Comparison of ENCODE assay signal across 10 cellular contexts in the genomic region with DNA sequence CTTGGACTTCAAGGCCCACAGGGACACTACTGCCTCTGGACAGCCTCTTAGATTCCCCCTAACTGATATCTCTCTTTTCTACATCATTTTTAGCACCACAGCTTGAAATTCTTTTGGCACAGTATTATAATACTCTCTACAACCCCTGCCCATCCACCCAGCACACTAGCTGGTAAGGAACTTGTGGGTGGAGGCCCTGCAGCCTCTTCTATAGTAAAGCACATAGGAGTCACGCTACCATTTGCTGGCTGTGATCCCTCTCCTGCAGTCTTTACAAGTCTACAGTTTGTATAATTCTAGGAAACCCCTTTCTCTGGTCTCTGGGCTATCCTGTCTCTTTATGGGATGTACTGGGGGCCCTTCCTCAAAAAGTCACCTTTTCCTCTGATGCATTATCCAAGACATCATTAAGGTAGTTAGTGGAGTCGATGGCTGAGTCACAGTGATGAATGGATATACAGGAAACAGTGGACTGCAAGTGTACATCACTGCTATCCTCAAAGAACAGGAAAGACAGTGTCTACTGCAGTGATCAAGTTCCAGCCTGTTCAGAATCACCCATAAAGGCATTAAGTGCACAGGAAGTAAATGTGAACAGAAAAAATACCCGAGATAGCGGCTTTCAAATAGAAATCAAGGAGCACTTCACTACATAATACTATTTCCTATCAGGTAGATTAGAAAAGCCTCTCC. TPM values are rescaled to one million over a fixed set of nuclear protein-coding genes. Genes with fewer than 3 reads are reported as not detected.
DNase-seq lines count a peak whose midpoint lies in the region; ATAC-seq, FAIRE-seq and TF ChIP-seq lines count a peak whose summit lies in the region.
"Had no signal": no experiment of that assay in that cellular context is flagged by ENCODE, and none has a peak within 500 bp of the region (broad histone marks: within the 10 kb centered on the region; RNA-seq: fewer than 3 reads in every experiment).

No MANE protein-coding gene starts in this region.

- H3K27me3 ChIP-seq in spleen (replicated peaks in 1 of 7): no peaks in the 10 kb centered on the region

- 51 to 71% (median 65%) methylated on average over 4 of the region's 4 CpGs for WGBS in spleen, 5 donors

- no peaks in the 10 kb centered on the region for H3K9me3 ChIP-seq in spleen

- TF ChIP-seq CTCF in epithelial cell of esophagus (IDR thresholded peaks at IDR 0.05; ENCODE audit: insufficient read depth, low read depth, low read length, missing control alignments): no peak
- no peak for TF ChIP-seq CTCF in spleen (IDR thresholded peaks at IDR 0.05 in 8 of 11, conservative IDR thresholded peaks at IDR 0.05 in 3 of 11)

- peak; percentile 9 for FAIRE-seq in GM12892 (lab: Jason Lieb, UNC)
- FAIRE-seq: endometrium had no signal

- DNase-seq in GM12892 (ENCODE audit: insufficient read length): no peak
- peak; percentile 96 for DNase-seq in epithelial cell of esophagus (ENCODE audit: low read depth)
- DNase-seq in spleen: no peak
- DNase-seq in SHP77 treated with DMSO at 0.1 percent for 48 hours (lab: John Stamatoyannopoulos, UW): no peak
- no peak for DNase-seq in retina
- DNase-seq: Right ventricle myocardium superior had no signal

- peaks cover 0 to 98% (median 38%) of the 10 kb centered on the region in 6 donors for H3K36me3 ChIP-seq in spleen

- intact Hi-C loops in spleen (cut with DNase I; ENCODE audit: low total_unique reads): loop anchor here (10.0 kb wide), 1 partner anchor 52 kb away; a partner anchor contains a TSS

- ATAC-seq in SK-N-SH treated with all-trans-retinoic acid at 6 μM for 48 hours (peak; percentile 52), GM18858 (IDR thresholded peaks at IDR 0.05; ENCODE audit: unreplicated experiment) (no peak), HG03025 (IDR thresholded peaks at IDR 0.05; ENCODE audit: low FRiP score, unreplicated experiment) (no peak)

- no peak for TF ChIP-seq POLR2A in GM12892 (IDR thresholded peaks at IDR 0.05; ENCODE audit: low read depth, low read length)
- no peak for TF ChIP-seq POLR2A in spleen (IDR thresholded peaks at IDR 0.05)

- H3K4me3 ChIP-seq in epithelial cell of esophagus (ENCODE audit: low read length) (no peak overlapping the region), spleen (no peak overlapping the region)

- H3K27ac ChIP-seq in spleen: peak overlapping the region in 6 of 8 donors; percentile 32 to 97 (median 66)

- peaks cover 19 to 99% (median 61%) of the 10 kb centered on the region in 6 donors for H3K4me1 ChIP-seq in spleen

TF ChIP-seq in SK-N-SH treated with all-trans-retinoic acid at 6 μM for 48 hours, 23 proteins besides CTCF, POLR2A, EP300 and RAD21 (continues in another document):
- TF ChIP-seq, protein P1, sequence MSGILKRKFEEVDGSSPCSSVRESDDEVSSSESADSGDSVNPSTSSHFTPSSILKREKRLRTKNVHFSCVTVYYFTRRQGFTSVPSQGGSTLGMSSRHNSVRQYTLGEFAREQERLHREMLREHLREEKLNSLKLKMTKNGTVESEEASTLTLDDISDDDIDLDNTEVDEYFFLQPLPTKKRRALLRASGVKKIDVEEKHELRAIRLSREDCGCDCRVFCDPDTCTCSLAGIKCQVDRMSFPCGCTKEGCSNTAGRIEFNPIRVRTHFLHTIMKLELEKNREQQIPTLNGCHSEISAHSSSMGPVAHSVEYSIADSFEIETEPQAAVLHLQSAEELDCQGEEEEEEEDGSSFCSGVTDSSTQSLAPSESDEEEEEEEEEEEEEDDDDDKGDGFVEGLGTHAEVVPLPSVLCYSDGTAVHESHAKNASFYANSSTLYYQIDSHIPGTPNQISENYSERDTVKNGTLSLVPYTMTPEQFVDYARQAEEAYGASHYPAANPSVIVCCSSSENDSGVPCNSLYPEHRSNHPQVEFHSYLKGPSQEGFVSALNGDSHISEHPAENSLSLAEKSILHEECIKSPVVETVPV (CRISPR knock-in tag; IDR thresholded peaks at IDR 0.05): no peak
- TF ChIP-seq, protein P2, sequence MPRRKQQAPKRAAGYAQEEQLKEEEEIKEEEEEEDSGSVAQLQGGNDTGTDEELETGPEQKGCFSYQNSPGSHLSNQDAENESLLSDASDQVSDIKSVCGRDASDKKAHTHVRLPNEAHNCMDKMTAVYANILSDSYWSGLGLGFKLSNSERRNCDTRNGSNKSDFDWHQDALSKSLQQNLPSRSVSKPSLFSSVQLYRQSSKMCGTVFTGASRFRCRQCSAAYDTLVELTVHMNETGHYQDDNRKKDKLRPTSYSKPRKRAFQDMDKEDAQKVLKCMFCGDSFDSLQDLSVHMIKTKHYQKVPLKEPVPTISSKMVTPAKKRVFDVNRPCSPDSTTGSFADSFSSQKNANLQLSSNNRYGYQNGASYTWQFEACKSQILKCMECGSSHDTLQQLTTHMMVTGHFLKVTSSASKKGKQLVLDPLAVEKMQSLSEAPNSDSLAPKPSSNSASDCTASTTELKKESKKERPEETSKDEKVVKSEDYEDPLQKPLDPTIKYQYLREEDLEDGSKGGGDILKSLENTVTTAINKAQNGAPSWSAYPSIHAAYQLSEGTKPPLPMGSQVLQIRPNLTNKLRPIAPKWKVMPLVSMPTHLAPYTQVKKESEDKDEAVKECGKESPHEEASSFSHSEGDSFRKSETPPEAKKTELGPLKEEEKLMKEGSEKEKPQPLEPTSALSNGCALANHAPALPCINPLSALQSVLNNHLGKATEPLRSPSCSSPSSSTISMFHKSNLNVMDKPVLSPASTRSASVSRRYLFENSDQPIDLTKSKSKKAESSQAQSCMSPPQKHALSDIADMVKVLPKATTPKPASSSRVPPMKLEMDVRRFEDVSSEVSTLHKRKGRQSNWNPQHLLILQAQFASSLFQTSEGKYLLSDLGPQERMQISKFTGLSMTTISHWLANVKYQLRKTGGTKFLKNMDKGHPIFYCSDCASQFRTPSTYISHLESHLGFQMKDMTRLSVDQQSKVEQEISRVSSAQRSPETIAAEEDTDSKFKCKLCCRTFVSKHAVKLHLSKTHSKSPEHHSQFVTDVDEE (CRISPR knock-in tag; IDR thresholded peaks at IDR 0.05): no peak
- TF ChIP-seq CSDC2 (CRISPR knock-in tag; IDR thresholded peaks at IDR 0.05) (peak; percentile 15; the same call in 1 of the 2 replicates), ZC3H10 (CRISPR knock-in tag; IDR thresholded peaks at IDR 0.05) (peak; percentile 59; the same call in 1 of the 2 replicates), TCF4 (CRISPR knock-in tag; IDR thresholded peaks at IDR 0.05; ENCODE audit: borderline replicate concordance) (no peak), ARNTL (CRISPR knock-in tag; IDR thresholded peaks at IDR 0.05; ENCODE audit: borderline replicate concordance, low read depth) (no peak), SNAI2 (CRISPR knock-in tag; IDR thresholded peaks at IDR 0.05) (no peak), BACH2 (CRISPR knock-in tag; IDR thresholded peaks at IDR 0.05; ENCODE audit: borderline replicate concordance) (no peak), PPARA (CRISPR knock-in tag; IDR thresholded peaks at IDR 0.05; ENCODE audit: borderline replicate concordance) (no peak), GLIS3 (CRISPR knock-in tag; IDR thresholded peaks at IDR 0.05) (no peak), ZFP3 (CRISPR knock-in tag; IDR thresholded peaks at IDR 0.05) (no peak; the same call in 1 of the 2 replicates), ISL1 (CRISPR knock-in tag; IDR thresholded peaks at IDR 0.05) (peak; percentile 62; the same call in 1 of the 2 replicates), OSR1 (CRISPR knock-in tag; IDR thresholded peaks at IDR 0.05) (no peak), ZNF565 (CRISPR knock-in tag; conservative IDR thresholded peaks at IDR 0.05; ENCODE audit: low read depth) (no peak), TOX (CRISPR knock-in tag; IDR thresholded peaks at IDR 0.05; ENCODE audit: borderline replicate concordance) (peak; percentile 88)
- TF ChIP-seq, protein P3, sequence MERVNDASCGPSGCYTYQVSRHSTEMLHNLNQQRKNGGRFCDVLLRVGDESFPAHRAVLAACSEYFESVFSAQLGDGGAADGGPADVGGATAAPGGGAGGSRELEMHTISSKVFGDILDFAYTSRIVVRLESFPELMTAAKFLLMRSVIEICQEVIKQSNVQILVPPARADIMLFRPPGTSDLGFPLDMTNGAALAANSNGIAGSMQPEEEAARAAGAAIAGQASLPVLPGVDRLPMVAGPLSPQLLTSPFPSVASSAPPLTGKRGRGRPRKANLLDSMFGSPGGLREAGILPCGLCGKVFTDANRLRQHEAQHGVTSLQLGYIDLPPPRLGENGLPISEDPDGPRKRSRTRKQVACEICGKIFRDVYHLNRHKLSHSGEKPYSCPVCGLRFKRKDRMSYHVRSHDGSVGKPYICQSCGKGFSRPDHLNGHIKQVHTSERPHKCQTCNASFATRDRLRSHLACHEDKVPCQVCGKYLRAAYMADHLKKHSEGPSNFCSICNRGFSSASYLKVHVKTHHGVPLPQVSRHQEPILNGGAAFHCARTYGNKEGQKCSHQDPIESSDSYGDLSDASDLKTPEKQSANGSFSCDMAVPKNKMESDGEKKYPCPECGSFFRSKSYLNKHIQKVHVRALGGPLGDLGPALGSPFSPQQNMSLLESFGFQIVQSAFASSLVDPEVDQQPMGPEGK (CRISPR knock-in tag; IDR thresholded peaks at IDR 0.05; ENCODE audit: borderline replicate concordance): peak; percentile 69; the same call in 1 of the 2 replicates
- TF ChIP-seq, protein P4, sequence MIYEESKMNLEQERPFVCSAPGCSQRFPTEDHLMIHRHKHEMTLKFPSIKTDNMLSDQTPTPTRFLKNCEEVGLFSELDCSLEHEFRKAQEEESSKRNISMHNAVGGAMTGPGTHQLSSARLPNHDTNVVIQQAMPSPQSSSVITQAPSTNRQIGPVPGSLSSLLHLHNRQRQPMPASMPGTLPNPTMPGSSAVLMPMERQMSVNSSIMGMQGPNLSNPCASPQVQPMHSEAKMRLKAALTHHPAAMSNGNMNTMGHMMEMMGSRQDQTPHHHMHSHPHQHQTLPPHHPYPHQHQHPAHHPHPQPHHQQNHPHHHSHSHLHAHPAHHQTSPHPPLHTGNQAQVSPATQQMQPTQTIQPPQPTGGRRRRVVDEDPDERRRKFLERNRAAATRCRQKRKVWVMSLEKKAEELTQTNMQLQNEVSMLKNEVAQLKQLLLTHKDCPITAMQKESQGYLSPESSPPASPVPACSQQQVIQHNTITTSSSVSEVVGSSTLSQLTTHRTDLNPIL (CRISPR knock-in tag; IDR thresholded peaks at IDR 0.05; ENCODE audit: low read depth): no peak

RNA-seq across cellular contexts. Expression of a gene that starts 54.4 kb away (rescaled TPM):
- polyA plus RNA-seq in GM12892 (2012; ENCODE audit: missing spikeins): 82.7 TPM
- 10 to 100 TPM; 45.5 to 70.1 (median 63.8) TPM for total RNA-seq in spleen
- 10 to 100 TPM; 33.4 to 41.9 (median 40.2) TPM for polyA plus RNA-seq in spleen
